In the genomic region with DNA sequence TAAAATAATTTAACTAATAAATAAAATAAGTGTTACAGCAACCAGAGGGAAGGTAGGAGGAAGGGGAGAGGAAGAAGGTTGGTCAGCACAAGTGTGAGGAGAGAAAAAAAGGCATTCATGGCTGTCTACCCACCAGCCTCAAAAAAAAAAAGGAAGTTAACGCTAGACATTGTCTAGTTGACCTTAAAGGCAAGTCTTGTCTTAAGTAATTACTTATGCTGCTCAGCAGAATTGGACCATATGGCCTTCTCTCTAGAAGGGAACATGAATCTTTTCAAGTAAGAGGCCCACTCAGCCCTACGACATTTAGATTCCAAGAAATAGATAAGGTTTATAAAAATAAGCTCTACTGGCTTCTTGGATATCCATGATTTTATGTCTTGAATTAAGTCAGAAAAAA, we compare ENCODE assay signal across 15 cellular contexts.
"Had no signal": no experiment of that assay in that cellular context is flagged by ENCODE, and none has a peak within 500 bp of the region (broad histone marks: within the 10 kb centered on the region; RNA-seq: fewer than 3 reads in every experiment).

No MANE protein-coding gene starts in this region.

- H3K4me1 Mint-ChIP-seq: activated CD4-positive, alpha-beta memory T cell treated with anti-CD3 and anti-CD28 coated beads, Interleukin-2, amount 10 ng/mL, durations not matched to agents 7 days and 5 days; activated naive CD8-positive, alpha-beta T cell treated with anti-CD3 and anti-CD28 coated beads for 36 hours; activated T-helper 17 cell treated with anti-CD3 and anti-CD28 coated beads, Interleukin-2, amount 50 U/mL, for 72 hours; brain; naive thymus-derived CD8-positive, alpha-beta T cell had no signal

- H3K4me1 ChIP-seq: pancreas had no signal

- H3K27me3 Mint-ChIP-seq: activated CD4-positive, alpha-beta memory T cell treated with anti-CD3 and anti-CD28 coated beads, Interleukin-2, amount 10 ng/mL, durations not matched to agents 7 days and 5 days; activated naive CD8-positive, alpha-beta T cell treated with anti-CD3 and anti-CD28 coated beads for 36 hours; activated T-helper 17 cell treated with anti-CD3 and anti-CD28 coated beads, Interleukin-2, amount 50 U/mL, for 72 hours; brain; stimulated activated memory B cell treated with anti-CD40 and anti-IgM and Interleukin-4, amounts not matched to agents 10 μg/mL and 1 μg/mL and 100 μg/mL, for 72 hours had no signal

- H3K36me3 Mint-ChIP-seq: activated naive CD8-positive, alpha-beta T cell treated with anti-CD3 and anti-CD28 coated beads for 36 hours; brain; naive thymus-derived CD8-positive, alpha-beta T cell; stimulated activated memory B cell treated with anti-CD40 and anti-IgM and Interleukin-4, amounts not matched to agents 10 μg/mL and 1 μg/mL and 100 μg/mL, for 72 hours had no signal

- H3K4me3 Mint-ChIP-seq: activated CD4-positive, alpha-beta memory T cell treated with anti-CD3 and anti-CD28 coated beads, Interleukin-2, amount 10 ng/mL, durations not matched to agents 7 days and 5 days; activated naive CD8-positive, alpha-beta T cell treated with anti-CD3 and anti-CD28 coated beads for 36 hours; activated T-helper 17 cell treated with anti-CD3 and anti-CD28 coated beads, Interleukin-2, amount 50 U/mL, for 72 hours; naive thymus-derived CD8-positive, alpha-beta T cell; stimulated activated memory B cell treated with anti-CD40 and anti-IgM and Interleukin-4, amounts not matched to agents 10 μg/mL and 1 μg/mL and 100 μg/mL, for 72 hours had no signal

- H3K27me3 ChIP-seq: pancreas, sigmoid colon had no signal

- H3K36me3 ChIP-seq: pancreas, sigmoid colon had no signal

- ATAC-seq: activated T-helper 17 cell treated with anti-CD3 and anti-CD28 coated beads, Interleukin-2, amount 50 U/mL, for 72 hours; naive thymus-derived CD8-positive, alpha-beta T cell; stimulated activated memory B cell treated with anti-CD40 and anti-IgM and Interleukin-4, amounts not matched to agents 10 μg/mL and 1 μg/mL and 100 μg/mL, for 72 hours had no signal

- DNase-seq: activated CD4-positive, alpha-beta memory T cell treated with anti-CD3 and anti-CD28 coated beads, Interleukin-2, amount 10 ng/mL, durations not matched to agents 7 days and 5 days; activated CD4-positive, alpha-beta T cell treated with anti-CD3 and anti-CD28 coated beads for 48 hours; activated CD4-positive, CD25-positive, alpha-beta regulatory T cell; activated naive CD4-positive, alpha-beta T cell; activated naive CD8-positive, alpha-beta T cell treated with anti-CD3 and anti-CD28 coated beads for 36 hours; activated T-cell treated with anti-CD3 and anti-CD28 coated beads, Interleukin-2, amount 50 U/mL, for 1 hour; caudate nucleus; mesendoderm; naive thymus-derived CD8-positive, alpha-beta T cell; pancreas; sigmoid colon; stimulated activated CD4-positive, alpha-beta T cell treated with anti-CD3 and anti-CD28 coated beads, Interleukin-4, amount 100 ng/mL, for 4 hours had no signal

- H3K9me3 ChIP-seq: pancreas, sigmoid colon had no signal

- H3K4me3 ChIP-seq: pancreas, sigmoid colon had no signal

- H3K9me3 Mint-ChIP-seq: activated CD4-positive, alpha-beta memory T cell treated with anti-CD3 and anti-CD28 coated beads, Interleukin-2, amount 10 ng/mL, durations not matched to agents 7 days and 5 days; activated naive CD8-positive, alpha-beta T cell treated with anti-CD3 and anti-CD28 coated beads for 36 hours; activated T-helper 17 cell treated with anti-CD3 and anti-CD28 coated beads, Interleukin-2, amount 50 U/mL, for 72 hours; brain; naive thymus-derived CD8-positive, alpha-beta T cell; stimulated activated memory B cell treated with anti-CD40 and anti-IgM and Interleukin-4, amounts not matched to agents 10 μg/mL and 1 μg/mL and 100 μg/mL, for 72 hours had no signal

- H3K27ac Mint-ChIP-seq: activated CD4-positive, alpha-beta memory T cell treated with anti-CD3 and anti-CD28 coated beads, Interleukin-2, amount 10 ng/mL, durations not matched to agents 7 days and 5 days; activated naive CD8-positive, alpha-beta T cell treated with anti-CD3 and anti-CD28 coated beads for 36 hours; activated T-helper 17 cell treated with anti-CD3 and anti-CD28 coated beads, Interleukin-2, amount 50 U/mL, for 72 hours; naive thymus-derived CD8-positive, alpha-beta T cell; stimulated activated memory B cell treated with anti-CD40 and anti-IgM and Interleukin-4, amounts not matched to agents 10 μg/mL and 1 μg/mL and 100 μg/mL, for 72 hours had no signal

- H3K27ac ChIP-seq: pancreas, sigmoid colon had no signal
